In genomic region chr1:43902058-43902831, GRCh38 we compare ENCODE assay signal across 18 cellular contexts. TPM values are rescaled to one million over a fixed set of nuclear protein-coding genes. Genes with fewer than 3 reads are reported as not detected.
DNase-seq lines count a peak whose midpoint lies in the region.
"Had no signal": no experiment of that assay in that cellular context is flagged by ENCODE, and none has a peak within 500 bp of the region (broad histone marks: within the 10 kb centered on the region; RNA-seq: fewer than 3 reads in every experiment).

No MANE protein-coding gene starts in this region.

- no peaks in the 10 kb centered on the region for H3K27me3 Mint-ChIP-seq in activated T-cell treated with anti-CD3 and anti-CD28 coated beads, Interleukin-2, amount 50 U/mL, for 24 hours
- no peaks in the 10 kb centered on the region for H3K27me3 Mint-ChIP-seq in stimulated activated naive CD8-positive, alpha-beta T cell treated with anti-CD3 and anti-CD28 coated beads, Interleukin-15, Interleukin-2, amounts not matched to agents 100 ng/mL and 50 ng/mL, for 24 hours
- H3K27me3 Mint-ChIP-seq: activated naive CD8-positive, alpha-beta T cell had no signal

- peak overlapping the region; percentile 26 for H3K27ac Mint-ChIP-seq in activated T-cell treated with anti-CD3 and anti-CD28 coated beads, Interleukin-2, amount 50 U/mL, for 24 hours
- peak overlapping the region; percentile 29 for H3K27ac Mint-ChIP-seq in stimulated activated naive CD8-positive, alpha-beta T cell treated with anti-CD3 and anti-CD28 coated beads, Interleukin-15, Interleukin-2, amounts not matched to agents 100 ng/mL and 50 ng/mL, for 24 hours
- H3K27ac Mint-ChIP-seq: activated naive CD8-positive, alpha-beta T cell; activated T-helper 2 cell treated with anti-CD3 and anti-CD28 coated beads, Interferon-gamma antibody, Interleukin-2, Interleukin-4, amounts not matched to agents 10 μg/mL and 5 μg/mL and 100 μg/mL, durations not matched to agents 14 hours and 24 hours and 36 hours had no signal

- DNase-seq in activated T-cell treated with anti-CD3 and anti-CD28 coated beads, Interleukin-2, amount 50 U/mL, for 24 hours, result no peak
- DNase-seq in activated T-cell treated with anti-CD3 and anti-CD28 coated beads for 4 hours, result no peak
- peak; percentile 41 for DNase-seq in NCI-H2196 treated with DMSO at 0.1 percent for 48 hours (lab: John Stamatoyannopoulos, UW; ENCODE audit: unreplicated experiment)
- peak; percentile 40 for DNase-seq in dermis blood vessel endothelial cell
- DNase-seq in NCI-H146 treated with DMSO at 0.1 percent for 48 hours (lab: John Stamatoyannopoulos, UW; ENCODE audit: unreplicated experiment), result no peak
- no peak for DNase-seq in NCI-H345 (lab: John Stamatoyannopoulos, UW)
- no peak for DNase-seq in EL
- DNase-seq: effector CD8-positive, alpha-beta T cell; esophagus squamous epithelium; GOT3; left ventricle myocardium superior; NCI-H1048; NCI-H187 treated with DMSO at 0.1 percent for 48 hours; RPMI8226 had no signal

- H3K4me3 Mint-ChIP-seq in activated T-cell treated with anti-CD3 and anti-CD28 coated beads, Interleukin-2, amount 50 U/mL, for 24 hours, result no peak overlapping the region
- no peak overlapping the region for H3K4me3 Mint-ChIP-seq in stimulated activated naive CD8-positive, alpha-beta T cell treated with anti-CD3 and anti-CD28 coated beads, Interleukin-15, Interleukin-2, amounts not matched to agents 100 ng/mL and 50 ng/mL, for 24 hours
- H3K4me3 Mint-ChIP-seq: activated naive CD8-positive, alpha-beta T cell had no signal

- peaks cover 23% of the 10 kb centered on the region for H3K36me3 Mint-ChIP-seq in activated T-cell treated with anti-CD3 and anti-CD28 coated beads, Interleukin-2, amount 50 U/mL, for 24 hours (ENCODE audit: low read depth)
- H3K36me3 Mint-ChIP-seq in stimulated activated naive CD8-positive, alpha-beta T cell treated with anti-CD3 and anti-CD28 coated beads, Interleukin-15, Interleukin-2, amounts not matched to agents 100 ng/mL and 50 ng/mL, for 24 hours (ENCODE audit: low read depth), result peaks cover 4% of the 10 kb centered on the region

- no peaks in the 10 kb centered on the region for H3K9me3 Mint-ChIP-seq in activated T-cell treated with anti-CD3 and anti-CD28 coated beads, Interleukin-2, amount 50 U/mL, for 24 hours
- H3K9me3 Mint-ChIP-seq in stimulated activated naive CD8-positive, alpha-beta T cell treated with anti-CD3 and anti-CD28 coated beads, Interleukin-15, Interleukin-2, amounts not matched to agents 100 ng/mL and 50 ng/mL, for 24 hours, result no peaks in the 10 kb centered on the region
- H3K9me3 Mint-ChIP-seq: activated T-helper 2 cell treated with anti-CD3 and anti-CD28 coated beads, Interferon-gamma antibody, Interleukin-2, Interleukin-4, amounts not matched to agents 10 μg/mL and 5 μg/mL and 100 μg/mL, durations not matched to agents 14 hours and 24 hours and 36 hours had no signal

- no peaks in the 10 kb centered on the region for H3K4me1 Mint-ChIP-seq in activated T-cell treated with anti-CD3 and anti-CD28 coated beads, Interleukin-2, amount 50 U/mL, for 24 hours (ENCODE audit: low read depth)
- no peaks in the 10 kb centered on the region for H3K4me1 Mint-ChIP-seq in stimulated activated naive CD8-positive, alpha-beta T cell treated with anti-CD3 and anti-CD28 coated beads, Interleukin-15, Interleukin-2, amounts not matched to agents 100 ng/mL and 50 ng/mL, for 24 hours (ENCODE audit: low read depth)

RNA-seq across cellular contexts. Expression of gene ARTN, which starts 31.4 kb away (rescaled TPM):
- not detected in 2 replicates for total RNA-seq in dermis blood vessel endothelial cell
- total RNA-seq: ascending aorta, left ventricle myocardium superior had no signal

RNA-seq across cellular contexts. Expression of gene IPO13, which starts 44.5 kb away (rescaled TPM):
- 14.8 and 17.3 TPM in 2 replicates for total RNA-seq in dermis blood vessel endothelial cell

Comparison
In these comparisons a context has a peak if more than half of its experiments do, and no peak if none do; other contexts are left out.
1. DNase-seq: peak in NCI-H2196 treated with DMSO at 0.1 percent for 48 hours (single experiment) and dermis blood vessel endothelial cell (single experiment); none in activated T-cell treated with anti-CD3 and anti-CD28 coated beads, Interleukin-2, amount 50 U/mL, for 24 hours (single experiment), activated T-cell treated with anti-CD3 and anti-CD28 coated beads for 4 hours (single experiment), NCI-H146 treated with DMSO at 0.1 percent for 48 hours (single experiment), NCI-H345 (single experiment) and EL (single experiment).